Comparison of ENCODE assay signal across 32 cellular contexts in the genomic region with DNA sequence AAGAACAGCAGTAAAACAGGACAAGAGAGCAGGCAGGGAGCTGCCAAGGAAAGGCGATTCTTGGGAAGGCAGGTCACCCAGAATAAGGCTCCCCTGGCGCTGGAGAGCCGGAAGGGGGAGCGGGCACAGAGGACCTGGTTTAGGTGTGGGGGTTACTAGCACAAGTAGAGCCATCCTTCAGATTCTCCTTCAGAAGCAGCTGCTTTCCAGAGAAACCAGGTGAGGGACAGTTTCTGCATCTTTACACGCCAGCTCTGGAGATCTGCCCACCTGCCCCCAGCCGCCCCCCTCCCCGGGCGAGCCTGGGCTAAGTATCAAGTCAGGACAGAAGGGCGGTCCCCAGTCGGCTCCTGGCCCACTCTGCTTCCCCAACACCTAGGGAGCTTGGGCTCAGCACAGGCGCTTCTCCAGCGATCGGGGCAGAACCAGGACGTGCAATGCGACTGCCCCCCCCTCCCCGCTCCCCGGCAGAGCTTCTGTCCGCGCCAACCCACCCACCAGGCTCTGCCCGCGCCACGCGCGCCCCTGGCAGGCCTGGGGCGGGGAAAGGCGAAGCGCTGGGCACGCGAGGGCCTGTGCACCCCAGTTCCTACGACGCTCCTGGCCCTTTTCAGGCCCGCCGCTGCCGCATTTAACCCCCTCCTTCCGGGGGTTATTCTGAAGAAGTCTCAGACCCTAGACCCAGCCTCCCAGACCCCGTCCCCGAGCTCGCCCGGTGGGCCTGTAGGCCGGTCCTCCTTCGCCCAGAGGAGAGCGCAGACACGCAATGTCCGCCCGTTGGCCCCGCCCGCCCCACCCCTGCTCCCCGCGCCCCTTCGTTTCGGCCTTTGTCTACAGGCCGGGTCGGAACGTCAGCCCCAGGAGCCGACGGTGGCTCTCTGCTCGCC. TPM values are rescaled to one million over a fixed set of nuclear protein-coding genes. Genes with fewer than 3 reads are reported as not detected.
A peak's percentile ranks its signal among the peaks of the same experiment; 100 is the strongest.
DNase-seq lines count a peak whose midpoint lies in the region; ATAC-seq, FAIRE-seq and TF ChIP-seq lines count a peak whose summit lies in the region.
"Had no signal": no experiment of that assay in that cellular context is flagged by ENCODE, and none has a peak within 500 bp of the region (broad histone marks: within the 10 kb centered on the region; RNA-seq: fewer than 3 reads in every experiment).

No MANE protein-coding gene starts in this region.

- POLR2A ChIA-PET in H1 (lab: Charles Lee; ENCODE audit: partially characterized antibody), result interaction anchor here (0.9 kb wide), 1 partner anchor 75 kb away, joined by 4 read pairs; no protein-coding TSS in a partner anchor

- H3K23me2 ChIP-seq in H1 (ENCODE audit: low read depth, low read length), result peaks cover 2% of the 10 kb centered on the region; the same call in 1 of the 2 replicates

- H3K9me3 ChIP-seq in cardiac muscle cell (ENCODE audit: low read depth), result no peaks in the 10 kb centered on the region
- H3K9me3 ChIP-seq in H1 (ENCODE audit: insufficient read depth in 2 of 2, low read depth in 1 of 2, low read length in 1 of 2), result no peaks in the 10 kb centered on the region; a peak in 1 of 4 replicates
- no peaks in the 10 kb centered on the region for H3K9me3 ChIP-seq in neural progenitor cell (ENCODE audit: low read depth)
- H3K9me3 ChIP-seq in thoracic aorta, result no peaks in the 10 kb centered on the region
- H3K9me3 ChIP-seq in prostate gland, result no peaks in the 10 kb centered on the region
- H3K9me3 ChIP-seq: breast epithelium, left lung, right atrium auricular region, upper lobe of right lung had no signal

- no peaks in the 10 kb centered on the region for H3K36me3 Mint-ChIP-seq in neural progenitor cell
- H3K36me3 Mint-ChIP-seq: naive B cell had no signal

- H2AFZ ChIP-seq in H1 (ENCODE audit: low read length) (no peak overlapping the region), neural progenitor cell (replicated peaks) (no peak overlapping the region)

- H4K8ac ChIP-seq in H1 (ENCODE audit: extremely low read depth, insufficient read depth, low read length), result no peak overlapping the region

- H3K4me3 Mint-ChIP-seq in neural progenitor cell, result peak overlapping the region; percentile 91
- H3K4me3 Mint-ChIP-seq: activated T-cell treated with anti-CD3 and anti-CD28 coated beads, Interleukin-2, amount 50 U/mL, for 24 hours had no signal

- no peak overlapping the region for H4K5ac ChIP-seq in H1 (ENCODE audit: insufficient read length, low read depth, low read length)

- FAIRE-seq in H1 (lab: Jason Lieb, UNC), result no peak
- FAIRE-seq: colon, GM18507 had no signal

- intact Hi-C loops in left ventricle myocardium superior (cut with micrococcal nuclease) (no loop called here), prostate gland (cut with DNase I) (no loop called here)

- H2BK5ac ChIP-seq in H1 (ENCODE audit: low read depth, low read length), result no peak overlapping the region

- TF ChIP-seq POLR2A in H1 (IDR thresholded peaks at IDR 0.05; ENCODE audit: control extremely low read depth in 1 of 2, low read depth in 2 of 2, low read length in 2 of 2) (no peak), prostate gland (IDR thresholded peaks at IDR 0.05) (no peak)

- H3K4me1 Mint-ChIP-seq in neural progenitor cell, result peaks cover 51% of the 10 kb centered on the region

- peak overlapping the region; percentile 2 for H3K4me3 ChIP-seq in cardiac muscle cell
- no peak overlapping the region for H3K4me3 ChIP-seq in H1 (ENCODE audit: extremely low read depth in 1 of 4, insufficient read depth in 2 of 4, low read depth in 3 of 4, low read length in 4 of 4)
- no peak overlapping the region for H3K4me3 ChIP-seq in neural progenitor cell
- peak overlapping the region; percentile 34 for H3K4me3 ChIP-seq in thoracic aorta
- H3K4me3 ChIP-seq in prostate gland, result no peak overlapping the region
- H3K4me3 ChIP-seq: left lung, upper lobe of right lung had no signal

- H2BK12ac ChIP-seq in H1 (ENCODE audit: low read depth, low read length), result peak overlapping the region; percentile 50; the same call in 1 of the 2 replicates

- H2AK5ac ChIP-seq in H1 (ENCODE audit: low read depth, low read length), result no peak overlapping the region

- H3F3A ChIP-seq in neural progenitor cell (ENCODE audit: low read depth), result peaks cover 18% of the 10 kb centered on the region

- H3K4me2 ChIP-seq in H1 (ENCODE audit: insufficient read depth in 1 of 2, low read depth in 2 of 2, low read length in 2 of 2) (peak overlapping the region; percentile 27 to 31; a peak in 2 of 4 replicates), neural progenitor cell (no peak overlapping the region)

- DNase-seq in cardiac muscle cell (ENCODE audit: low read depth in 1 of 2, low spot score in 1 of 2) (no peak), left ventricle myocardium superior (no peak), H1 (ENCODE audit: low read depth in 1 of 2, low spot score in 2 of 2) (peak in 1 of 2 experiments; percentile 68), neural progenitor cell (ENCODE audit: low spot score) (peak; percentile 46), thoracic aorta (ENCODE audit: low spot score) (no peak), prostate gland (ENCODE audit: low spot score) (no peak), Kasumi-1 (lab: John Stamatoyannopoulos, UW) (no peak)
- no peak for DNase-seq in activated T-cell treated with anti-CD3 and anti-CD28 coated beads, Interleukin-2, amount 50 U/mL, for 1 hour
- DNase-seq: activated CD4-positive, alpha-beta T cell treated with anti-CD3 and anti-CD28 coated beads for 4 hours; activated naive CD4-positive, alpha-beta T cell; amniotic stem cell; COR-L47; effector memory CD8-positive, alpha-beta T cell; foreskin keratinocyte; GF-D8; HCEC 1CT; left lung; naive B cell; NCI-H1436; NCI-H446; NCI-H82 had no signal

- no peak overlapping the region for H3K23ac ChIP-seq in H1 (ENCODE audit: insufficient read length)

- H2BK15ac ChIP-seq in H1 (ENCODE audit: low read length), result no peak overlapping the region

- TF ChIP-seq RAD21 in H1 (IDR thresholded peaks at IDR 0.05 in 1 of 2, conservative IDR thresholded peaks at IDR 0.05 in 1 of 2; ENCODE audit: low read depth in 2 of 2, low read length in 2 of 2), result no peak

- H3K4me1 ChIP-seq in cardiac muscle cell (ENCODE audit: low read depth) (no peaks in the 10 kb centered on the region), H1 (replicated peaks in 1 of 4; ENCODE audit: control insufficient read depth in 3 of 4, insufficient read depth in 4 of 4, low read length in 3 of 4) (peaks cover 0 to 21% (median 15%) of the 10 kb centered on the region in 4 experiments; a peak in 6 of 7 replicates), neural progenitor cell (peaks cover 15% of the 10 kb centered on the region), thoracic aorta (ENCODE audit: control insufficient read depth in 1 of 2, low read depth in 2 of 2) (peaks cover 19 to 57% of the 10 kb centered on the region in 2 donors), prostate gland (replicated peaks) (peaks cover 5% of the 10 kb centered on the region)
- H3K4me1 ChIP-seq: foreskin keratinocyte had no signal

- H3K27ac ChIP-seq in cardiac muscle cell, result no peak overlapping the region
- no peak overlapping the region for H3K27ac ChIP-seq in H1 (ENCODE audit: low read depth, low read length)
- no peak overlapping the region for H3K27ac ChIP-seq in neural progenitor cell
- H3K27ac ChIP-seq in thoracic aorta, result no peak overlapping the region
- no peak overlapping the region for H3K27ac ChIP-seq in prostate gland
- H3K27ac ChIP-seq: breast epithelium, foreskin keratinocyte, left lung, right atrium auricular region, upper lobe of right lung had no signal

- no peak overlapping the region for H4K91ac ChIP-seq in H1 (replicated peaks; ENCODE audit: insufficient read length, low read length)

- H3K56ac ChIP-seq in H1 (replicated peaks; ENCODE audit: insufficient read length, low read depth, low read length), result no peak overlapping the region

- no peak overlapping the region for H3K14ac ChIP-seq in H1 (ENCODE audit: insufficient read length)

- no peaks in the 10 kb centered on the region for H3K9me3 Mint-ChIP-seq in neural progenitor cell
- H3K9me3 Mint-ChIP-seq: activated T-cell treated with anti-CD3 and anti-CD28 coated beads, Interleukin-2, amount 50 U/mL, for 24 hours; effector memory CD8-positive, alpha-beta T cell had no signal

- H3K36me3 ChIP-seq in cardiac muscle cell (no peaks in the 10 kb centered on the region), H1 (ENCODE audit: control insufficient read depth in 2 of 4, insufficient read depth in 4 of 4, low read length in 3 of 4) (peaks cover 0 to 8% (median 0%) of the 10 kb centered on the region in 4 experiments; a peak in 1 of 8 replicates), neural progenitor cell (no peaks in the 10 kb centered on the region), thoracic aorta (no peaks in the 10 kb centered on the region), prostate gland (no peaks in the 10 kb centered on the region)
- H3K36me3 ChIP-seq: breast epithelium, left lung, right atrium auricular region, upper lobe of right lung had no signal

- TF ChIP-seq EP300 in H1 (IDR thresholded peaks at IDR 0.05; ENCODE audit: borderline replicate concordance in 1 of 2, low read depth in 2 of 2, low read length in 2 of 2), result no peak

- H3K79me2 ChIP-seq in H1 (ENCODE audit: control insufficient read depth in 1 of 2, insufficient read depth in 2 of 2, low read length in 2 of 2), result no peaks in the 10 kb centered on the region
- H3K79me2 ChIP-seq in neural progenitor cell (ENCODE audit: low read depth), result no peaks in the 10 kb centered on the region

- H3K27ac Mint-ChIP-seq in neural progenitor cell, result no peak overlapping the region
- H3K27ac Mint-ChIP-seq: activated T-cell treated with anti-CD3 and anti-CD28 coated beads, Interleukin-2, amount 50 U/mL, for 24 hours; effector memory CD8-positive, alpha-beta T cell had no signal

- H3K27me3 ChIP-seq in cardiac muscle cell (peaks cover 97% of the 10 kb centered on the region), H1 (replicated peaks in 1 of 4; ENCODE audit: control insufficient read depth in 3 of 4, extremely low read depth in 1 of 4, insufficient read depth in 3 of 4, low read length in 3 of 4) (peaks cover 98 to 99% (median 98%) of the 10 kb centered on the region in 4 experiments), neural progenitor cell (peaks cover 98% of the 10 kb centered on the region), thoracic aorta (replicated peaks; ENCODE audit: insufficient read depth) (peaks cover 21% of the 10 kb centered on the region), prostate gland (replicated peaks; ENCODE audit: insufficient read depth) (peaks cover 83% of the 10 kb centered on the region)

- no peak overlapping the region for H2BK120ac ChIP-seq in H1 (replicated peaks; ENCODE audit: low read depth, low read length)

- no peak overlapping the region for H3K18ac ChIP-seq in H1 (ENCODE audit: extremely low read depth, low read length)

- H3K9ac ChIP-seq in H1 (replicated peaks in 1 of 4; ENCODE audit: extremely low read depth in 1 of 4, low read depth in 3 of 4, low read length in 3 of 4) (no peak overlapping the region), neural progenitor cell (no peak overlapping the region)

- H4K20me1 ChIP-seq in H1 (replicated peaks in 1 of 2; ENCODE audit: control insufficient read depth in 1 of 2, insufficient read depth in 2 of 2, low read length in 2 of 2), result peaks cover 31 to 36% of the 10 kb centered on the region in 2 experiments
- peaks cover 95% of the 10 kb centered on the region for H4K20me1 ChIP-seq in neural progenitor cell (ENCODE audit: low read depth)

- WGBS in H1 (ENCODE audit: extremely low coverage in 1 of 2, insufficient coverage in 1 of 2, insufficient read length in 1 of 2, insufficient replicate concordance in 2 of 2, low coverage in 1 of 2, low lambda C conversion rate in 2 of 2, missing lambda C conversion rate in 1 of 2), 2 experiments, result 7% methylated on average over 25 of the region's 57 CpGs; no CpG with 5 or more reads in 1 of the 2 experiments
- 2% methylated on average over 54 of the region's 57 CpGs for WGBS in prostate gland

- H2BK20ac ChIP-seq in H1 (ENCODE audit: low read length), result no peak overlapping the region

- CTCF ChIA-PET in H1 (lab: Charles Lee; ENCODE audit: partially characterized antibody), result interaction anchor here (0.8 to 7.1 kb wide), 4 partner anchors 22 to 74 kb away, joined by 3 to 81 read pairs (median 4); no protein-coding TSS in a partner anchor

- peaks cover 73% of the 10 kb centered on the region for H3K27me3 Mint-ChIP-seq in neural progenitor cell (ENCODE audit: insufficient read depth, low read depth)

- TF ChIP-seq CTCF in cardiac muscle cell (IDR thresholded peaks at IDR 0.05; ENCODE audit: low read depth, low read length) (no peak), H1 (IDR thresholded peaks at IDR 0.05; ENCODE audit: control extremely low read depth in 1 of 3, insufficient read depth in 1 of 3, low read depth in 1 of 3, low read length in 3 of 3) (no peak), neural progenitor cell (IDR thresholded peaks at IDR 0.05) (no peak), thoracic aorta (IDR thresholded peaks at IDR 0.05) (no peak), prostate gland (IDR thresholded peaks at IDR 0.05) (no peak)

- H3K4ac ChIP-seq in H1 (replicated peaks; ENCODE audit: insufficient read length, low read depth, low read length), result no peak overlapping the region

- no peaks in the 10 kb centered on the region; the same call in 1 of the 2 replicates for H3K79me1 ChIP-seq in H1 (ENCODE audit: low read depth, low read length)

- ATAC-seq in left ventricle myocardium superior (no peak), thoracic aorta (ENCODE audit: insufficient number of reproducible peaks, low FRiP score, low read depth) (no peak)
- ATAC-seq: effector memory CD8-positive, alpha-beta T cell; esophagus mucosa; foreskin keratinocyte; left lung; upper lobe of right lung had no signal

RNA-seq across cellular contexts. Expression of a gene that starts 4.4 kb away (rescaled TPM):
- total RNA-seq in cardiac muscle cell (not detected in 2 replicates), left ventricle myocardium superior (not detected), neural progenitor cell (ENCODE audit: low replicate concordance) (not detected in 2 replicates), thoracic aorta (under 1 TPM in 1 of 2 donors, not detected in 1; 0.27 TPM), prostate gland (under 1 TPM in 1 of 2 donors, not detected in 1; 0.45 TPM)
- polyA plus RNA-seq in cardiac muscle cell (not detected in 2 replicates), H1 (2011; rRNA removed) (0.03 TPM in 1 of 2 replicates, not detected in the other)
- not detected in 2 replicates for total RNA-seq in H1 (2021; fragmentation: NEBNext Ultra II Directional; extraction: Animal tissue kit (Norgen Biotek cat#: 25700))
- polyA plus RNA-seq in H1 (2011; cell fraction: cytosol; rRNA removed), result not detected
- polyA plus RNA-seq in H1 (2011; cell fraction: nucleus; rRNA removed), result not detected
- polyA plus RNA-seq in H1 (2012, experiment 1 of 2), result 0.04 TPM in 1 of 4 replicates, not detected in the others
- polyA plus RNA-seq in H1 (2012, experiment 2 of 2), result not detected
- polyA plus RNA-seq in H1 (2013, experiment 1 of 2), result not detected
- not detected for polyA plus RNA-seq in H1 (2013, experiment 2 of 2)
- polyA minus RNA-seq in H1 (2011; rRNA and poly(A)+ RNA removed), result not detected in 2 replicates
- polyA minus RNA-seq in H1 (2011; cell fraction: cytosol; rRNA and poly(A)+ RNA removed), result not detected
- polyA minus RNA-seq in H1 (2011; cell fraction: nucleus; rRNA and poly(A)+ RNA removed), result not detected
- total RNA-seq: activated CD8-positive, alpha-beta memory T cell treated with anti-CD3 and anti-CD28 coated beads for 36 hours; esophagus mucosa; foreskin keratinocyte; left lung; right atrium auricular region; subcutaneous adipose tissue; T-helper 2 cell treated with Interferon-gamma antibody and Interleukin-4, amounts not matched to agents 100 ng/mL and 5 ng/mL, for 36 hours; upper lobe of right lung had no signal
- polyA plus RNA-seq: BJ, foreskin keratinocyte had no signal

Comparison
In these comparisons a context has a peak if more than half of its experiments do, and no peak if none do; other contexts are left out.
1. H3K4me3 ChIP-seq: peak in cardiac muscle cell (single experiment) and thoracic aorta (single experiment); none in H1 (0 of 4), neural progenitor cell (single experiment) and prostate gland (0 of 2).